Comparison of ENCODE assay signal across 28 cellular contexts in genomic region chr7:106537119-106537518, GRCh38.
"Had no signal": no experiment of that assay in that cellular context is flagged by ENCODE, and none has a peak within 500 bp of the region (broad histone marks: within the 10 kb centered on the region; RNA-seq: fewer than 3 reads in every experiment).

No MANE protein-coding gene starts in this region.

- H3K27me3 Mint-ChIP-seq: activated CD4-positive, alpha-beta T cell treated with anti-CD3 and anti-CD28 coated beads for 36 hours; activated CD4-positive, alpha-beta T cell treated with anti-CD3 and anti-CD28 coated beads, Interleukin-2, amount 10 ng/mL, durations not matched to agents 7 days and 5 days; activated naive CD8-positive, alpha-beta T cell; activated T-cell treated with anti-CD3 and anti-CD28 coated beads, Interleukin-2, amount 50 U/mL, for 24 hours had no signal

- H3K36me3 Mint-ChIP-seq: activated naive CD8-positive, alpha-beta T cell had no signal

- DNase-seq: activated CD4-positive, alpha-beta T cell treated with anti-CD3 and anti-CD28 coated beads for 36 hours; activated CD4-positive, alpha-beta T cell treated with anti-CD3 and anti-CD28 coated beads, Interleukin-2, amount 10 ng/mL, durations not matched to agents 7 days and 5 days; activated CD4-positive, alpha-beta T cell treated with anti-CD3 and anti-CD28 coated beads, Interleukin-2, amount 50 U/mL, for 48 hours; activated CD8-positive, alpha-beta T cell treated with anti-CD3 and anti-CD28 coated beads, Interleukin-2, amount 10 ng/mL, durations not matched to agents 7 days and 5 days; activated gamma-delta T cell; activated naive CD4-positive, alpha-beta T cell treated with anti-CD3 and anti-CD28 coated beads for 36 hours; activated T-cell treated with anti-CD3 and anti-CD28 coated beads, Interleukin-2, amount 50 U/mL, for 24 hours; amygdala; Karpas-422; KBM-7; NCI-H1105 treated with DMSO at 0.1 percent for 48 hours; NCI-H1436; NCI-H1694; NCI-H1930; NCI-H345; NCI-H524 treated with DMSO at 0.1 percent for 48 hours; NK-92 treated with Interleukin-12 subunit alpha and Interleukin-12 subunit beta, amount 100 ng/mL, for 24 hours; OCI-M1; Right ventricle myocardium superior; SW 1271; T-helper 1 cell; T-helper 2 cell; T-helper 9 cell had no signal

- H3K9me3 Mint-ChIP-seq: activated naive CD4-positive, alpha-beta T cell treated with anti-CD3 and anti-CD28 coated beads for 36 hours; activated T-cell treated with anti-CD3 and anti-CD28 coated beads, Interleukin-2, amount 50 U/mL, for 24 hours; central memory CD8-positive, alpha-beta T cell had no signal

- H3K4me3 Mint-ChIP-seq: activated CD4-positive, alpha-beta T cell treated with anti-CD3 and anti-CD28 coated beads for 36 hours; activated CD4-positive, alpha-beta T cell treated with anti-CD3 and anti-CD28 coated beads, Interleukin-2, amount 10 ng/mL, durations not matched to agents 7 days and 5 days; activated CD8-positive, alpha-beta T cell treated with anti-CD3 and anti-CD28 coated beads, Interleukin-2, amount 10 ng/mL, durations not matched to agents 7 days and 5 days; activated naive CD4-positive, alpha-beta T cell treated with anti-CD3 and anti-CD28 coated beads for 36 hours; activated naive CD8-positive, alpha-beta T cell; activated T-cell treated with anti-CD3 and anti-CD28 coated beads, Interleukin-2, amount 50 U/mL, for 24 hours; central memory CD8-positive, alpha-beta T cell; WTC11 had no signal

- H3K27ac Mint-ChIP-seq: activated CD4-positive, alpha-beta T cell treated with anti-CD3 and anti-CD28 coated beads for 36 hours; activated CD4-positive, alpha-beta T cell treated with anti-CD3 and anti-CD28 coated beads, Interleukin-2, amount 10 ng/mL, durations not matched to agents 7 days and 5 days; activated CD8-positive, alpha-beta T cell treated with anti-CD3 and anti-CD28 coated beads, Interleukin-2, amount 10 ng/mL, durations not matched to agents 7 days and 5 days; activated naive CD4-positive, alpha-beta T cell treated with anti-CD3 and anti-CD28 coated beads for 36 hours; activated naive CD8-positive, alpha-beta T cell; activated T-cell treated with anti-CD3 and anti-CD28 coated beads, Interleukin-2, amount 50 U/mL, for 24 hours; activated T-helper 2 cell treated with anti-CD3 and anti-CD28 coated beads, Interferon-gamma antibody, Interleukin-2, Interleukin-4, amounts not matched to agents 10 μg/mL and 5 μg/mL and 100 μg/mL, durations not matched to agents 14 hours and 24 hours and 36 hours; WTC11 had no signal

- ATAC-seq: activated CD4-positive, alpha-beta T cell treated with anti-CD3 and anti-CD28 coated beads for 36 hours; activated CD4-positive, CD25-positive, alpha-beta regulatory T cell treated with anti-CD3 and anti-CD28 coated beads, Interleukin-2, amount 50 U/mL, for 24 hours; activated CD8-positive, alpha-beta T cell treated with anti-CD3 and anti-CD28 coated beads, Interleukin-2, amount 10 ng/mL, durations not matched to agents 7 days and 5 days; WTC11 had no signal
